1 cellular context compared by ENCODE assay signal in the genomic region with DNA sequence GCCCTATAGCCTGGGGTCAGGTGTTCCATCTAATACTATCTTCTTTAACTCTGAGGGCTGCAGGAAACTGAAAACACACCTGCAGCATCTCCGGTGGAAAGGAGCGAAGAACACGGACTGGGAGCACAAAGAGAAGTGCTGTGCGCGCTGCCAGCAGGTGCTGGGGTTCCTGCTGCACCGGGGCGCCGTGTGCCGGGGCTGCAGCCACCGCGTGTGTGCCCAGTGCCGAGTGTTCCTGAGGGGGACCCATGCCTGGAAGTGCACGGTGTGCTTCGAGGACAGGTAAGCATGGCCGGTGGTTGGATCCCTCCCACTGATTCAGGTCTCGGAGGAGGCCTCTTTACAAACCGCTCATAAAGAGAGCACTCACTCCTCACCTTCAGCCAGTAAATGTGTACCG.
TF ChIP-seq lines count a peak whose summit lies in the region.

No MANE protein-coding gene starts in this region.

TF ChIP-seq in K562, 482 proteins besides CTCF, POLR2A, EP300 and RAD21:
- TF ChIP-seq ZFP36 (IDR thresholded peaks at IDR 0.05; ENCODE audit: low read depth, low read length, partially characterized antibody): peak; percentile 0
- TF ChIP-seq, protein P1, sequence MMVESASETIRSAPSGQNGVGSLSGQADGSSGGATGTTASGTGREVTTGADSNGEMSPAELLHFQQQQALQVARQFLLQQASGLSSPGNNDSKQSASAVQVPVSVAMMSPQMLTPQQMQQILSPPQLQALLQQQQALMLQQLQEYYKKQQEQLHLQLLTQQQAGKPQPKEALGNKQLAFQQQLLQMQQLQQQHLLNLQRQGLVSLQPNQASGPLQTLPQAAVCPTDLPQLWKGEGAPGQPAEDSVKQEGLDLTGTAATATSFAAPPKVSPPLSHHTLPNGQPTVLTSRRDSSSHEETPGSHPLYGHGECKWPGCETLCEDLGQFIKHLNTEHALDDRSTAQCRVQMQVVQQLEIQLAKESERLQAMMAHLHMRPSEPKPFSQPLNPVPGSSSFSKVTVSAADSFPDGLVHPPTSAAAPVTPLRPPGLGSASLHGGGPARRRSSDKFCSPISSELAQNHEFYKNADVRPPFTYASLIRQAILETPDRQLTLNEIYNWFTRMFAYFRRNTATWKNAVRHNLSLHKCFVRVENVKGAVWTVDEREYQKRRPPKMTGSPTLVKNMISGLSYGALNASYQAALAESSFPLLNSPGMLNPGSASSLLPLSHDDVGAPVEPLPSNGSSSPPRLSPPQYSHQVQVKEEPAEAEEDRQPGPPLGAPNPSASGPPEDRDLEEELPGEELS (CRISPR knock-in tag; IDR thresholded peaks at IDR 0.05; ENCODE audit: borderline replicate concordance): no peak
